In the genomic region with DNA sequence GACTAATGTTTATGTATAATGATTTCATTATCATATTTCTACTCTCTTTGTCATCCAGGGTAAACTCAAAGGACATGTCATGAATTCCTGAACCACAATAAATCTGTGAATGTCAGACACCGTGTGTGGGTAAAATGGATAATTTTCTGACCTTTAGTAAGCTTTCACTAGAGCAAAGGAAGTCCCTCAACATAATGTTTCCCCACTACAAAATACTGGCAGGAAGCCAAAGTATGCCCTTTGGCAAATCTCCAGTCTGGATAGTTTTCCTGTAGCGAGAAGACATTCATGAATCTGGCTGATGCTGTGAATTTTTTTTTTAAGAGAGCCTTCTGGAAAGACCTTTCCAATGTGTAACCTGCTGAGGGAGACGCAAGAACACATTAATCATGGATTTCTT, we compare ENCODE assay signal across 11 cellular contexts.
DNase-seq lines count a peak whose midpoint lies in the region; ATAC-seq and TF ChIP-seq lines count a peak whose summit lies in the region.
"Had no signal": no experiment of that assay in that cellular context is flagged by ENCODE, and none has a peak within 500 bp of the region (broad histone marks: within the 10 kb centered on the region; RNA-seq: fewer than 3 reads in every experiment).

No MANE protein-coding gene starts in this region.

- in situ Hi-C loops in brain microvascular endothelial cell (cut with HindIII; ENCODE audit: low pct_ligation_motif_present, low sequenced_read_pairs) = loop anchor here (25.0 kb wide), 1 partner anchor 795 kb away; no protein-coding TSS in a partner anchor

- DNase-seq in DMS53 treated with DMSO at 0.1 percent for 48 hours (lab: John Stamatoyannopoulos, UW; ENCODE audit: unreplicated experiment) = peak; percentile 47
- peak; percentile 31 for DNase-seq in NCI-H2029 (lab: John Stamatoyannopoulos, UW)
- peak; percentile 51 for DNase-seq in brain microvascular endothelial cell
- DNase-seq in mucosa of gallbladder (ENCODE audit: low spot score) = peak; percentile 45
- DNase-seq in cerebellum (ENCODE audit: low spot score) = no peak
- DNase-seq: activated effector memory CD4-positive, alpha-beta T cell treated with anti-CD3 and anti-CD28 coated beads, Interleukin-2, amount 50 U/mL, for 16 hours; DND-41; esophagus squamous epithelium had no signal

- no peak for TF ChIP-seq CTCF in brain microvascular endothelial cell (IDR thresholded peaks at IDR 0.05; ENCODE audit: low read depth, low read length, missing control alignments)

- no peaks in the 10 kb centered on the region for H3K36me3 ChIP-seq in brain microvascular endothelial cell (replicated peaks)
- H3K36me3 ChIP-seq: esophagus squamous epithelium had no signal

- ATAC-seq in HG03354 (IDR thresholded peaks at IDR 0.05; ENCODE audit: poor library complexity, severe bottlenecking, unreplicated experiment) = no peak
- ATAC-seq in GM21526 (IDR thresholded peaks at IDR 0.05; ENCODE audit: low FRiP score, unreplicated experiment) = no peak
- no peak for ATAC-seq in GM21723 (IDR thresholded peaks at IDR 0.05; ENCODE audit: unreplicated experiment)

- no peak overlapping the region for H3K27ac ChIP-seq in brain microvascular endothelial cell
- H3K27ac ChIP-seq: esophagus squamous epithelium had no signal

- no peak overlapping the region for H3K4me3 ChIP-seq in brain microvascular endothelial cell (ENCODE audit: low read depth, low read length)
- H3K4me3 ChIP-seq: esophagus squamous epithelium had no signal

- H3K27me3 ChIP-seq in brain microvascular endothelial cell (replicated peaks) = no peaks in the 10 kb centered on the region
- H3K27me3 ChIP-seq: esophagus squamous epithelium had no signal
